ENCODE assay signal across 20 cellular contexts in the genomic region with DNA sequence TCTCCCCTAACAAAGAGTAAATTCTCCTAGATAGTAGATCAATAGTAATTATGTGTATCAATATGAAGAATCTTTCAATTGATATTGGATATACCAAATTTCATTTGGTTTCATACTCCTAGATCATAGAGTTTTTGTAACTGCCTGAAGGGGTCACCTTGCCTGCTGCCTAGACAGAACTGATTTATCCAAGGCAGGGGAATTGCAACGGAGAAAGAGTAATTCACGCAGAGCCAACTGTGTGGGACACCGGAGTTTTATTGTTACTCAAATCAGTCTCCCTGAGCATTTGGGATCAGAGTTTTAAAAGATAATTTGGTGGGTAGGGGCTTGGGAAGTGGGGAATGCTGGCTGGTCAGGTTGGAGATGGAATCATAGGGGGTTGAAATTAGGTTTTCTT.
DNase-seq lines count a peak whose midpoint lies in the region; ATAC-seq and TF ChIP-seq lines count a peak whose summit lies in the region.
"Had no signal": no experiment of that assay in that cellular context is flagged by ENCODE, and none has a peak within 500 bp of the region (broad histone marks: within the 10 kb centered on the region; RNA-seq: fewer than 3 reads in every experiment).

No MANE protein-coding gene starts in this region.

- no peak overlapping the region for H3K4me3 Mint-ChIP-seq in H9
- H3K4me3 Mint-ChIP-seq in WTC11 = no peak overlapping the region
- H3K4me3 Mint-ChIP-seq in osteocyte (ENCODE audit: unreplicated experiment) = no peak overlapping the region
- H3K4me3 Mint-ChIP-seq: B cell; CD4-positive, CD25-positive, alpha-beta regulatory T cell; CD8-positive, alpha-beta T cell; HFFc6 had no signal

- H2BK15ac ChIP-seq in H9 (ENCODE audit: low read depth, low read length) = no peak overlapping the region

- H3K4me2 ChIP-seq in H9 (ENCODE audit: insufficient read depth, insufficient read length, low read length) = no peak overlapping the region
- H3K4me2 ChIP-seq in trophoblast cell (ENCODE audit: low read length) = peak overlapping the region; percentile 40
- H3K4me2 ChIP-seq: BLaER1 had no signal

- no peak overlapping the region for H2BK20ac ChIP-seq in H9 (ENCODE audit: low read depth, low read length, poor library complexity, severe bottlenecking)

- H4K8ac ChIP-seq in H9 (replicated peaks; ENCODE audit: insufficient read length, low read depth, low read length) (no peak overlapping the region), trophoblast cell (ENCODE audit: low read depth, low read length) (no peak overlapping the region)

- H2BK120ac ChIP-seq in H9 (ENCODE audit: low read depth, low read length, poor library complexity, severe bottlenecking) (no peak overlapping the region), trophoblast cell (ENCODE audit: insufficient read depth, low read length, poor library complexity) (no peak overlapping the region)

- H3K18ac ChIP-seq in H9 (ENCODE audit: insufficient read length, low read depth, low read length) = no peak overlapping the region
- no peak overlapping the region for H3K18ac ChIP-seq in trophoblast cell (ENCODE audit: low read length)

- H3T11ph ChIP-seq in H9 (ENCODE audit: low read length) = no peak overlapping the region

- H4K20me1 ChIP-seq in H9 (ENCODE audit: control insufficient read depth, insufficient read depth, insufficient read length) = no peaks in the 10 kb centered on the region
- H4K20me1 ChIP-seq: BLaER1 had no signal

- H3K79me1 ChIP-seq in H9 (ENCODE audit: insufficient read depth, low read depth, low read length, poor library complexity, severe bottlenecking) (no peaks in the 10 kb centered on the region), trophoblast cell (ENCODE audit: low read length) (peaks cover 4% of the 10 kb centered on the region)

- H4K5ac ChIP-seq in H9 (ENCODE audit: insufficient read length, low read depth, low read length) = no peak overlapping the region

- H3K36me3 ChIP-seq in trophoblast cell (ENCODE audit: control insufficient read depth in 1 of 2, insufficient read depth in 2 of 2, low read length in 2 of 2) = no peaks in the 10 kb centered on the region
- H3K36me3 ChIP-seq: BLaER1, HAP-1 had no signal

- no peak overlapping the region for H4K12ac ChIP-seq in trophoblast cell (ENCODE audit: low read depth, low read length)

- CTCF ChIA-PET in WTC11 (lab: Charles Lee) = interaction anchor here (0.8 kb wide), 1 partner anchor 10 kb away, joined by 3 read pairs; no protein-coding TSS in a partner anchor

- H3K4me1 ChIP-seq in H9 (ENCODE audit: insufficient read depth, low read length) (no peaks in the 10 kb centered on the region), trophoblast cell (ENCODE audit: control insufficient read depth in 1 of 2, insufficient read depth in 2 of 2, low read length in 2 of 2) (peaks cover 2 to 14% of the 10 kb centered on the region in 2 experiments)
- H3K4me1 ChIP-seq: BLaER1, Caco-2 had no signal

- H3K79me2 ChIP-seq in H9 (ENCODE audit: insufficient read depth, low read length) = no peaks in the 10 kb centered on the region
- H3K79me2 ChIP-seq in trophoblast cell (ENCODE audit: control insufficient read depth, insufficient read depth, low read length, poor library complexity) = no peaks in the 10 kb centered on the region

- H2AK5ac ChIP-seq in H9 (ENCODE audit: insufficient read length, low read length) (no peak overlapping the region), trophoblast cell (ENCODE audit: low read length) (no peak overlapping the region)

- H3K27me3 ChIP-seq in H9 (ENCODE audit: insufficient read depth, low read length) (no peaks in the 10 kb centered on the region), trophoblast cell (ENCODE audit: insufficient read depth, low read length) (no peaks in the 10 kb centered on the region)
- H3K27me3 ChIP-seq: BLaER1 had no signal

- POLR2A ChIA-PET in WTC11 (lab: Charles Lee) = no interaction called here

- TF ChIP-seq CTCF in H9 (conservative IDR thresholded peaks at IDR 0.05) (no peak), WTC11 (IDR thresholded peaks at IDR 0.05) (no peak), osteocyte (IDR thresholded peaks at IDR 0.05) (no peak)

- no peaks in the 10 kb centered on the region for H3K23me2 ChIP-seq in H9 (ENCODE audit: insufficient read length, low read depth, low read length, poor library complexity, severe bottlenecking)

- H3K9ac ChIP-seq in H9 (ENCODE audit: extremely low read depth, insufficient read length, low read length) (no peak overlapping the region), trophoblast cell (ENCODE audit: low read length) (no peak overlapping the region)
- H3K9ac ChIP-seq: BLaER1, GM23248 had no signal

- H3K36me3 Mint-ChIP-seq in H9 (ENCODE audit: insufficient read depth in 1 of 3, low read depth in 3 of 3) = no peaks in the 10 kb centered on the region
- H3K36me3 Mint-ChIP-seq in WTC11 = no peaks in the 10 kb centered on the region
- no peaks in the 10 kb centered on the region for H3K36me3 Mint-ChIP-seq in osteocyte (ENCODE audit: unreplicated experiment)
- H3K36me3 Mint-ChIP-seq: CD4-positive, CD25-positive, alpha-beta regulatory T cell; CD8-positive, alpha-beta T cell had no signal

- H3K4ac ChIP-seq in H9 (ENCODE audit: low read depth, low read length) = no peak overlapping the region
- H3K4ac ChIP-seq in trophoblast cell (ENCODE audit: low read depth, low read length) = no peak overlapping the region

- no peaks in the 10 kb centered on the region for H3K9me3 Mint-ChIP-seq in H9
- H3K9me3 Mint-ChIP-seq in WTC11 = no peaks in the 10 kb centered on the region
- no peaks in the 10 kb centered on the region for H3K9me3 Mint-ChIP-seq in osteocyte (ENCODE audit: unreplicated experiment)
- H3K9me3 Mint-ChIP-seq: HFFc6 had no signal

- H3K27ac Mint-ChIP-seq in H9 (peak overlapping the region in 2 of 3 experiments; percentile 3 to 65; a peak in 4 of 7 replicates), WTC11 (peak overlapping the region; percentile 12), osteocyte (ENCODE audit: unreplicated experiment) (no peak overlapping the region)
- H3K27ac Mint-ChIP-seq: B cell; CD4-positive, CD25-positive, alpha-beta regulatory T cell; CD8-positive, alpha-beta T cell; HFFc6 had no signal

- ATAC-seq in WTC11 = peak; percentile 56
- ATAC-seq: CD8-positive, alpha-beta T cell; GM12878 had no signal

- H3K4me1 Mint-ChIP-seq in H9 = peaks cover 17 to 21% of the 10 kb centered on the region in 2 experiments
- H3K4me1 Mint-ChIP-seq in WTC11 = peaks cover 20% of the 10 kb centered on the region
- H3K4me1 Mint-ChIP-seq in osteocyte (ENCODE audit: unreplicated experiment) = no peaks in the 10 kb centered on the region
- H3K4me1 Mint-ChIP-seq: B cell; CD4-positive, CD25-positive, alpha-beta regulatory T cell had no signal

- no peak overlapping the region for H2BK12ac ChIP-seq in H9 (ENCODE audit: insufficient read length, low read depth, low read length)
- H2BK12ac ChIP-seq in trophoblast cell (ENCODE audit: low read length) = peak overlapping the region; percentile 24

- no peak overlapping the region for H3K14ac ChIP-seq in H9 (ENCODE audit: insufficient read depth, low read length)
- no peak overlapping the region for H3K14ac ChIP-seq in trophoblast cell (ENCODE audit: low read length)

- H2AFZ ChIP-seq in H9 (ENCODE audit: low read length) = no peak overlapping the region
- no peak overlapping the region for H2AFZ ChIP-seq in trophoblast cell (ENCODE audit: insufficient read depth, low read length, poor library complexity)
- H2AFZ ChIP-seq: GM23248 had no signal

- no peak overlapping the region for H4K91ac ChIP-seq in H9 (ENCODE audit: insufficient read length, low read depth, low read length)
- peak overlapping the region; percentile 51 for H4K91ac ChIP-seq in trophoblast cell (ENCODE audit: low read depth, low read length)

- H3K27ac ChIP-seq in H9 (ENCODE audit: insufficient read length, low read depth, low read length) (no peak overlapping the region), trophoblast cell (ENCODE audit: low read depth, low read length) (peak overlapping the region; percentile 78)
- H3K27ac ChIP-seq: BLaER1, C4-2B, GM23248 had no signal

- no peak overlapping the region for H3K56ac ChIP-seq in H9 (ENCODE audit: insufficient read length, low read depth, low read length)

- H3K9me3 ChIP-seq in H9 (ENCODE audit: control insufficient read depth, low read depth, low read length) (no peaks in the 10 kb centered on the region), trophoblast cell (ENCODE audit: insufficient read depth, low read depth, low read length) (no peaks in the 10 kb centered on the region)
- H3K9me3 ChIP-seq: BLaER1, Caco-2, HAP-1 had no signal

- H3K23ac ChIP-seq in H9 (ENCODE audit: insufficient read length, low read depth, low read length) = no peak overlapping the region
- H3K23ac ChIP-seq in trophoblast cell (ENCODE audit: low read length) = no peak overlapping the region

- WGBS in H9 (ENCODE audit: extremely low coverage, insufficient read length, low lambda C conversion rate) = no CpG with 5 or more reads among the region's 3 CpGs
- WGBS in trophoblast cell (ENCODE audit: extremely low coverage, insufficient coverage, insufficient read length) = no CpG with 5 or more reads among the region's 3 CpGs

- H2BK5ac ChIP-seq in H9 (ENCODE audit: insufficient read length, low read length) = no peak overlapping the region
- peak overlapping the region; percentile 39 for H2BK5ac ChIP-seq in trophoblast cell (ENCODE audit: low read depth, low read length, poor library complexity)

- no peak overlapping the region for H3K4me3 ChIP-seq in trophoblast cell (ENCODE audit: low read depth, low read length)
- H3K4me3 ChIP-seq: BLaER1, GM12878, GM23248, HAP-1 had no signal

- DNase-seq in H9 = no peak
- DNase-seq in WTC11 (ENCODE audit: low spot score) = no peak
- no peak for DNase-seq in trophoblast cell
- no peak for DNase-seq in AG20443 (ENCODE audit: low spot score)
- no peak for DNase-seq in osteocyte (ENCODE audit: extremely low spot score, unreplicated experiment)
- DNase-seq in activated CD8-positive, alpha-beta memory T cell treated with anti-CD3 and anti-CD28 coated beads for 24 hours = no peak
- DNase-seq: Caco-2; CD4-positive, CD25-positive, alpha-beta regulatory T cell; CD8-positive, alpha-beta T cell; DMS 273 treated with DMSO at 0.1 percent for 48 hours; DMS79; EL; GDM1; GM23248; HFFc6 had no signal

- H3K27me3 Mint-ChIP-seq in H9 (ENCODE audit: low read depth) = no peaks in the 10 kb centered on the region
- no peaks in the 10 kb centered on the region; the same call in 1 of the 2 replicates for H3K27me3 Mint-ChIP-seq in WTC11 (ENCODE audit: low read depth)
- H3K27me3 Mint-ChIP-seq in osteocyte (ENCODE audit: unreplicated experiment) = peaks cover 17% of the 10 kb centered on the region
- H3K27me3 Mint-ChIP-seq: B cell; CD4-positive, CD25-positive, alpha-beta regulatory T cell had no signal

TF ChIP-seq in WTC11, 78 proteins besides CTCF, POLR2A, EP300 and RAD21 (continues in another document):
- no peak for TF ChIP-seq FOXP1 (CRISPR knock-in tag; IDR thresholded peaks at IDR 0.05; ENCODE audit: borderline replicate concordance)
- TF ChIP-seq ZNF416 (CRISPR knock-in tag; IDR thresholded peaks at IDR 0.05) = no peak
